ENCODE assay signal across 28 cellular contexts in the genomic region with DNA sequence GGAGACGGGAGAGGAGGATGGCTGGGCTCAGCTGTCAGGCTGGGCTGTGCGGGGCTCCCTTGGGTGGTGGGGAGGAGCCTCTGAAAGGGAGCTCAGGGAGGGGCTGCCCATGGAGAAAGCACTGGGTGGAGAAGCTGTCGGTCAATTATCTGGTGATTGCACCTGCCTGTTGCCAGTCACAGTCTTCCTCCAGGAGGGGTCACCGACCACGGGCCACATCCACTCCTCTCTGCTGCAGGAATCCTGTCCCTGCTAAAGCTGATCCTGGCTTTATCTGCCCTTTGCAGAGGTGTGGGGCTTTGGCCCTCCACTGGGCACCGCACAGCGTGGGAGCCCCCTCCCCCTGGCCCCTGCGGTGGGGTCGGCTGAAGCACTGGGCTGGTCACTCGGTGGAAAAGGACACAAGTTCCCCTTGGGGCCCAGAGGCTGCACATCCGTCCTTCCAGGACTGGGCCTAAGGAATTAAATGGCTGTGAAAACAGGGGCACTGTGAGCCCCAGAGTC. TPM values are rescaled to one million over a fixed set of nuclear protein-coding genes. Genes with fewer than 3 reads are reported as not detected.
DNase-seq lines count a peak whose midpoint lies in the region; ATAC-seq, FAIRE-seq and TF ChIP-seq lines count a peak whose summit lies in the region.
"Had no signal": no experiment of that assay in that cellular context is flagged by ENCODE, and none has a peak within 500 bp of the region (broad histone marks: within the 10 kb centered on the region; RNA-seq: fewer than 3 reads in every experiment).

No MANE protein-coding gene starts in this region.

- intact Hi-C loops in kidney (cut with DNase I) (no loop called here), posterior vena cava (cut with DNase I) (no loop called here), testis (cut with DNase I; ENCODE audit: low total_unique reads) (no loop called here)

- H3K27me3 Mint-ChIP-seq in WTC11 (ENCODE audit: low read depth) = peaks cover 6% of the 10 kb centered on the region

- H3K9ac ChIP-seq in kidney (ENCODE audit: low read length in 2 of 2) = no peak overlapping the region

- peaks cover 6% of the 10 kb centered on the region; the same call in 1 of the 2 replicates for H3K9me3 Mint-ChIP-seq in WTC11
- H3K9me3 Mint-ChIP-seq: HFFc6 had no signal

- H3K36me3 ChIP-seq in kidney (ENCODE audit: control insufficient read depth in 1 of 2, insufficient read depth in 2 of 2, low read length in 2 of 2) = no peaks in the 10 kb centered on the region
- H3K36me3 ChIP-seq in testis (ENCODE audit: low read depth, missing control alignments) = no peaks in the 10 kb centered on the region
- H3K36me3 ChIP-seq: adrenal gland, breast epithelium, stomach had no signal

- H3K4me3 Mint-ChIP-seq in WTC11 = no peak overlapping the region
- H3K4me3 Mint-ChIP-seq: HFFc6 had no signal

- CTCF ChIA-PET in WTC11 (lab: Charles Lee) = no interaction called here

- ATAC-seq in WTC11 (no peak), GM18909 (IDR thresholded peaks at IDR 0.05; ENCODE audit: poor library complexity, unreplicated experiment) (no peak)
- ATAC-seq: GM12878, SK-N-SH treated with all-trans-retinoic acid at 6 μM for 48 hours had no signal

- H3K27me3 ChIP-seq in testis = no peaks in the 10 kb centered on the region
- H3K27me3 ChIP-seq: adrenal gland had no signal

- no peak overlapping the region for H3K4me3 ChIP-seq in kidney (ENCODE audit: low read length in 2 of 2)
- H3K4me3 ChIP-seq in testis = no peak overlapping the region
- H3K4me3 ChIP-seq: adrenal gland, breast epithelium, GM12878, lung, stomach had no signal

- no peak overlapping the region for H3K27ac Mint-ChIP-seq in WTC11
- H3K27ac Mint-ChIP-seq: HFFc6 had no signal

- WGBS in testis, 2 donors = 80 to 82% methylated on average over 11 of the region's 11 CpGs

- H3K4me1 ChIP-seq in kidney (ENCODE audit: control insufficient read depth in 1 of 2, insufficient read depth in 1 of 2, low read depth in 1 of 2, low read length in 2 of 2) (peaks cover 10 to 23% of the 10 kb centered on the region in 2 donors), testis (peaks cover 10% of the 10 kb centered on the region)

- H3K4me1 Mint-ChIP-seq in WTC11 = peaks cover 18% of the 10 kb centered on the region

- H3K36me3 Mint-ChIP-seq in WTC11 = no peaks in the 10 kb centered on the region

- TF ChIP-seq CTCF in WTC11 (IDR thresholded peaks at IDR 0.05) = no peak
- TF ChIP-seq CTCF in kidney (IDR thresholded peaks at IDR 0.05; ENCODE audit: borderline replicate concordance, extremely low read depth, insufficient read depth) = no peak
- TF ChIP-seq CTCF in testis (IDR thresholded peaks at IDR 0.05) = no peak

- H3K27ac ChIP-seq in kidney (ENCODE audit: low read depth in 2 of 2, low read length in 2 of 2) (no peak overlapping the region), testis (no peak overlapping the region)
- H3K27ac ChIP-seq: 22Rv1, adrenal gland, breast epithelium, stomach had no signal

- H3K9me3 ChIP-seq in kidney (ENCODE audit: control insufficient read depth in 1 of 2, low read length in 2 of 2) (no peaks in the 10 kb centered on the region), testis (no peaks in the 10 kb centered on the region)
- H3K9me3 ChIP-seq: adrenal gland, breast epithelium, Caco-2, stomach had no signal

- TF ChIP-seq POLR2A in testis (IDR thresholded peaks at IDR 0.05) = no peak

- no peak for FAIRE-seq in kidney (lab: Jason Lieb, UNC)
- FAIRE-seq: GM12878, HTR-8/SVneo had no signal

- POLR2A ChIA-PET in WTC11 (lab: Charles Lee) = no interaction called here

- DNase-seq in NCI-H748 (lab: John Stamatoyannopoulos, UW; ENCODE audit: unreplicated experiment) (peak; percentile 13), NCI-H748 treated with DMSO at 0.1 percent for 48 hours (lab: John Stamatoyannopoulos, UW) (no peak), WTC11 (ENCODE audit: low spot score) (peak; percentile 7), kidney (peak; percentile 56), posterior vena cava (ENCODE audit: low spot score) (peak; percentile 71), testis (no peak), NCI-H1048 (lab: John Stamatoyannopoulos, UW) (no peak)
- DNase-seq: activated CD4-positive, alpha-beta T cell treated with anti-CD3 and anti-CD28 coated beads, Interleukin-2, amount 50 U/mL, for 4 hours; activated CD8-positive, alpha-beta memory T cell treated with anti-CD3 and anti-CD28 coated beads, Interleukin-2, amount 50 U/mL, for 4 hours; DMS79 treated with DMSO at 0.1 percent for 48 hours; HFFc6; Kasumi-1; NCI-H1930; NCI-H2227 treated with DMSO at 0.1 percent for 48 hours; NK-92 treated with Interleukin-12 subunit alpha and Interleukin-12 subunit beta, amount 100 ng/mL, for 24 hours; nucleus accumbens; stimulated activated CD4-positive, alpha-beta T cell treated with anti-CD3 and anti-CD28 coated beads, Interleukin-15, amount 100 ng/mL, for 24 hours; stomach; trophoblast cell had no signal

TF ChIP-seq in WTC11, 78 proteins besides CTCF, POLR2A, EP300 and RAD21 (continues in another document):
- TF ChIP-seq, protein P1, sequence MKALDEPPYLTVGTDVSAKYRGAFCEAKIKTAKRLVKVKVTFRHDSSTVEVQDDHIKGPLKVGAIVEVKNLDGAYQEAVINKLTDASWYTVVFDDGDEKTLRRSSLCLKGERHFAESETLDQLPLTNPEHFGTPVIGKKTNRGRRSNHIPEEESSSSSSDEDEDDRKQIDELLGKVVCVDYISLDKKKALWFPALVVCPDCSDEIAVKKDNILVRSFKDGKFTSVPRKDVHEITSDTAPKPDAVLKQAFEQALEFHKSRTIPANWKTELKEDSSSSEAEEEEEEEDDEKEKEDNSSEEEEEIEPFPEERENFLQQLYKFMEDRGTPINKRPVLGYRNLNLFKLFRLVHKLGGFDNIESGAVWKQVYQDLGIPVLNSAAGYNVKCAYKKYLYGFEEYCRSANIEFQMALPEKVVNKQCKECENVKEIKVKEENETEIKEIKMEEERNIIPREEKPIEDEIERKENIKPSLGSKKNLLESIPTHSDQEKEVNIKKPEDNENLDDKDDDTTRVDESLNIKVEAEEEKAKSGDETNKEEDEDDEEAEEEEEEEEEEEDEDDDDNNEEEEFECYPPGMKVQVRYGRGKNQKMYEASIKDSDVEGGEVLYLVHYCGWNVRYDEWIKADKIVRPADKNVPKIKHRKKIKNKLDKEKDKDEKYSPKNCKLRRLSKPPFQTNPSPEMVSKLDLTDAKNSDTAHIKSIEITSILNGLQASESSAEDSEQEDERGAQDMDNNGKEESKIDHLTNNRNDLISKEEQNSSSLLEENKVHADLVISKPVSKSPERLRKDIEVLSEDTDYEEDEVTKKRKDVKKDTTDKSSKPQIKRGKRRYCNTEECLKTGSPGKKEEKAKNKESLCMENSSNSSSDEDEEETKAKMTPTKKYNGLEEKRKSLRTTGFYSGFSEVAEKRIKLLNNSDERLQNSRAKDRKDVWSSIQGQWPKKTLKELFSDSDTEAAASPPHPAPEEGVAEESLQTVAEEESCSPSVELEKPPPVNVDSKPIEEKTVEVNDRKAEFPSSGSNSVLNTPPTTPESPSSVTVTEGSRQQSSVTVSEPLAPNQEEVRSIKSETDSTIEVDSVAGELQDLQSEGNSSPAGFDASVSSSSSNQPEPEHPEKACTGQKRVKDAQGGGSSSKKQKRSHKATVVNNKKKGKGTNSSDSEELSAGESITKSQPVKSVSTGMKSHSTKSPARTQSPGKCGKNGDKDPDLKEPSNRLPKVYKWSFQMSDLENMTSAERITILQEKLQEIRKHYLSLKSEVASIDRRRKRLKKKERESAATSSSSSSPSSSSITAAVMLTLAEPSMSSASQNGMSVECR (CRISPR knock-in tag; IDR thresholded peaks at IDR 0.05; ENCODE audit: borderline replicate concordance) = no peak
- TF ChIP-seq, protein P2, sequence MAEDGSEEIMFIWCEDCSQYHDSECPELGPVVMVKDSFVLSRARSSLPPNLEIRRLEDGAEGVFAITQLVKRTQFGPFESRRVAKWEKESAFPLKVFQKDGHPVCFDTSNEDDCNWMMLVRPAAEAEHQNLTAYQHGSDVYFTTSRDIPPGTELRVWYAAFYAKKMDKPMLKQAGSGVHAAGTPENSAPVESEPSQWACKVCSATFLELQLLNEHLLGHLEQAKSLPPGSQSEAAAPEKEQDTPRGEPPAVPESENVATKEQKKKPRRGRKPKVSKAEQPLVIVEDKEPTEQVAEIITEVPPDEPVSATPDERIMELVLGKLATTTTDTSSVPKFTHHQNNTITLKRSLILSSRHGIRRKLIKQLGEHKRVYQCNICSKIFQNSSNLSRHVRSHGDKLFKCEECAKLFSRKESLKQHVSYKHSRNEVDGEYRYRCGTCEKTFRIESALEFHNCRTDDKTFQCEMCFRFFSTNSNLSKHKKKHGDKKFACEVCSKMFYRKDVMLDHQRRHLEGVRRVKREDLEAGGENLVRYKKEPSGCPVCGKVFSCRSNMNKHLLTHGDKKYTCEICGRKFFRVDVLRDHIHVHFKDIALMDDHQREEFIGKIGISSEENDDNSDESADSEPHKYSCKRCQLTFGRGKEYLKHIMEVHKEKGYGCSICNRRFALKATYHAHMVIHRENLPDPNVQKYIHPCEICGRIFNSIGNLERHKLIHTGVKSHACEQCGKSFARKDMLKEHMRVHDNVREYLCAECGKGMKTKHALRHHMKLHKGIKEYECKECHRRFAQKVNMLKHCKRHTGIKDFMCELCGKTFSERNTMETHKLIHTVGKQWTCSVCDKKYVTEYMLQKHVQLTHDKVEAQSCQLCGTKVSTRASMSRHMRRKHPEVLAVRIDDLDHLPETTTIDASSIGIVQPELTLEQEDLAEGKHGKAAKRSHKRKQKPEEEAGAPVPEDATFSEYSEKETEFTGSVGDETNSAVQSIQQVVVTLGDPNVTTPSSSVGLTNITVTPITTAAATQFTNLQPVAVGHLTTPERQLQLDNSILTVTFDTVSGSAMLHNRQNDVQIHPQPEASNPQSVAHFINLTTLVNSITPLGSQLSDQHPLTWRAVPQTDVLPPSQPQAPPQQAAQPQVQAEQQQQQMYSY (CRISPR knock-in tag; IDR thresholded peaks at IDR 0.05) = no peak
- no peak for TF ChIP-seq CREM (CRISPR knock-in tag; IDR thresholded peaks at IDR 0.05)
- TF ChIP-seq, protein P3, sequence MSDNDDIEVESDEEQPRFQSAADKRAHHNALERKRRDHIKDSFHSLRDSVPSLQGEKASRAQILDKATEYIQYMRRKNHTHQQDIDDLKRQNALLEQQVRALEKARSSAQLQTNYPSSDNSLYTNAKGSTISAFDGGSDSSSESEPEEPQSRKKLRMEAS (CRISPR knock-in tag; IDR thresholded peaks at IDR 0.05) = no peak

RNA-seq across cellular contexts. Expression of a gene that starts 21.8 kb away (rescaled TPM):
- total RNA-seq in WTC11 (2021) (231 to 241 TPM (median 231 TPM) in 3 replicates), kidney (316 TPM), posterior vena cava (100 to 1,000 TPM; 117 to 133 TPM), testis (100 to 1,000 TPM; 111 to 165 TPM)
- polyA plus RNA-seq in kidney (ENCODE audit: insufficient read depth, low read depth, low replicate concordance) (150 TPM), testis (ENCODE audit: insufficient read depth, low read depth, low replicate concordance) (53.2 TPM)

Comparison
In these comparisons a context has a peak if more than half of its experiments do, and no peak if none do; other contexts are left out.
1. DNase-seq: peak in NCI-H748 (single experiment), WTC11 (single experiment), kidney (single experiment) and posterior vena cava (single experiment); none in NCI-H748 treated with DMSO at 0.1 percent for 48 hours (single experiment), testis (single experiment) and NCI-H1048 (single experiment).